16 cellular contexts compared by ENCODE assay signal in the genomic region with DNA sequence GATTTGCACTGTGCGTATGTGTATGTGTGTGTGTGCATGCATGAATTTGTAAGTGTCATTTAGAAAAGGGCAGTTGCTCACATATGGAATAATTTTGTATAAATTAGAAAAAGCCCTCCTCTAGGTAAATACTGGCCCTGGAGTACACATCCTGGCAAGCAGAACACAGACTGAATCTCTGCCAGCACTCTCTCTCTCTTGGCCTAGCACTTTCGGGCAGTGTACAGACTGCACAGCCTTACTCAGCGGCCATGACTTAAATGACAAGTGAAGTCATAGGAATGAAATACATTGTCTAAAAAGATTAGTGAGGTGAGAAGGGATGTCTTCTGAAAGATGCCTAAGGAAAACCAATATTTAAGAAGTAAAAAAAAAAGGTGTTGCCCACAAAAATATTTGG.
DNase-seq lines count a peak whose midpoint lies in the region; ATAC-seq, FAIRE-seq and TF ChIP-seq lines count a peak whose summit lies in the region.
"Had no signal": no experiment of that assay in that cellular context is flagged by ENCODE, and none has a peak within 500 bp of the region (broad histone marks: within the 10 kb centered on the region; RNA-seq: fewer than 3 reads in every experiment).

No MANE protein-coding gene starts in this region.

- H3K36me3 ChIP-seq in right lobe of liver = no peaks in the 10 kb centered on the region
- H3K36me3 ChIP-seq in HepG2 (replicated peaks in 1 of 2; ENCODE audit: control insufficient read depth in 1 of 2, insufficient read depth in 2 of 2, low read length in 2 of 2) = no peaks in the 10 kb centered on the region
- H3K36me3 ChIP-seq in bronchial epithelial cell (ENCODE audit: control insufficient read depth, insufficient read depth, low read length) = no peaks in the 10 kb centered on the region

- no peaks in the 10 kb centered on the region for H3K4me1 ChIP-seq in right lobe of liver
- H3K4me1 ChIP-seq in HepG2 (ENCODE audit: insufficient read depth, low read length) = no peaks in the 10 kb centered on the region

- FAIRE-seq in HepG2 (lab: Jason Lieb, UNC) = no peak
- FAIRE-seq in bronchial epithelial cell (lab: Jason Lieb, UNC) = no peak
- FAIRE-seq: GM12878 had no signal

- H3K27ac ChIP-seq in right lobe of liver (no peak overlapping the region), HepG2 (ENCODE audit: extremely low read length, insufficient read depth, low read length) (no peak overlapping the region)
- H3K27ac ChIP-seq: skin epidermis had no signal

- no peaks in the 10 kb centered on the region for H3K9me3 ChIP-seq in right lobe of liver
- no peaks in the 10 kb centered on the region for H3K9me3 ChIP-seq in HepG2 (ENCODE audit: low read length)

- no TSS peak for BruUV-seq in HepG2 (replicated peaks; lab: Mats Ljungman, UMichigan)

- TF ChIP-seq CTCF in right lobe of liver (IDR thresholded peaks at IDR 0.05) (no peak), HepG2 (CRISPR knock-in tag; IDR thresholded peaks at IDR 0.05) (no peak), bronchial epithelial cell (IDR thresholded peaks at IDR 0.05; ENCODE audit: insufficient read depth, low read length, severe bottlenecking) (no peak)

- intact Hi-C loops in right lobe of liver (cut with DNase I) (no loop called here), HepG2 (cut with micrococcal nuclease; ENCODE audit: unreplicated experiment) (no loop called here)

- CTCF ChIA-PET in HepG2 (lab: Yijun Ruan, JAX; ENCODE audit: low intra/inter-chr PET ratio, low total read pairs) = no interaction called here

- ATAC-seq in right lobe of liver (peak in 3 of 4 donors; percentile 45 to 87 (median 74)), HepG2 (no peak), GM21447 (IDR thresholded peaks at IDR 0.05; ENCODE audit: unreplicated experiment) (no peak), GM19351 (IDR thresholded peaks at IDR 0.05; ENCODE audit: unreplicated experiment) (no peak)

- no peak overlapping the region for H3K4me2 ChIP-seq in HepG2 (ENCODE audit: low read depth, low read length)

- H3K79me2 ChIP-seq in HepG2 (ENCODE audit: insufficient read depth, low read length) = no peaks in the 10 kb centered on the region

- POLR2A ChIA-PET in HepG2 (lab: Yijun Ruan, JAX) = no interaction called here

- DNase-seq in right lobe of liver (peak in 1 of 3 donors; percentile 41), HepG2 (ENCODE audit: low spot score) (no peak), bronchial epithelial cell (ENCODE audit: low read depth) (peak; percentile 55), kidney tubule cell (ENCODE audit: low spot score) (peak; percentile 45), DMS153 treated with DMSO at 0.1 percent for 48 hours (lab: John Stamatoyannopoulos, UW; ENCODE audit: unreplicated experiment) (no peak)
- DNase-seq in activated T-cell treated with anti-CD3 and anti-CD28 coated beads, Interleukin-2, amount 50 U/mL, for 48 hours = no peak
- DNase-seq: activated CD4-positive, alpha-beta T cell treated with anti-CD3 and anti-CD28 coated beads, Interleukin-2, amount 50 U/mL, for 1 hour; activated T-cell treated with anti-CD3 and anti-CD28 coated beads, Interleukin-2, amount 50 U/mL, for 1 hour; CD8-positive, alpha-beta memory T cell; cerebellar nuclear complex; NCI-H187 treated with DMSO at 0.1 percent for 48 hours; nucleus accumbens had no signal

- H3K27me3 ChIP-seq in right lobe of liver (no peaks in the 10 kb centered on the region), HepG2 (ENCODE audit: control insufficient read depth in 1 of 2, insufficient read depth in 2 of 2, low read length in 2 of 2) (no peaks in the 10 kb centered on the region), bronchial epithelial cell (ENCODE audit: control insufficient read depth, insufficient read depth, low read length) (no peaks in the 10 kb centered on the region)

- H2AFZ ChIP-seq in HepG2 (ENCODE audit: low read length) = no peak overlapping the region

- no peaks in the 10 kb centered on the region for H4K20me1 ChIP-seq in HepG2 (ENCODE audit: insufficient read depth, low read length)

- no peak for TF ChIP-seq POLR2A in right lobe of liver (IDR thresholded peaks at IDR 0.05)
- TF ChIP-seq POLR2A in HepG2 (IDR thresholded peaks at IDR 0.05; ENCODE audit: insufficient read depth in 1 of 2, low read depth in 2 of 2, low read length in 2 of 2) = no peak

- WGBS in right lobe of liver (ENCODE audit: insufficient coverage, low coverage, low lambda C conversion rate, missing lambda C conversion rate) = 72% methylated on average over 3 of the region's 3 CpGs
- WGBS in HepG2 (ENCODE audit: low lambda C conversion rate) = 47% methylated on average over 3 of the region's 3 CpGs

- no peak overlapping the region for H3K9ac ChIP-seq in HepG2 (ENCODE audit: insufficient read depth, low read depth, low read length)

- no peak for TF ChIP-seq RAD21 in HepG2 (CRISPR knock-in tag; IDR thresholded peaks at IDR 0.05)

- in situ Hi-C loops in HepG2 (cut with HindIII; ENCODE audit: extremely low pct_ligation_motif_present, low pct_unique_long_range_greater_than_20kb) = no loop called here

- TF ChIP-seq EP300 in HepG2 (IDR thresholded peaks at IDR 0.05; ENCODE audit: low read depth in 2 of 2, low read length in 2 of 2) (no peak), HepG2 (CRISPR knock-in tag; IDR thresholded peaks at IDR 0.05; ENCODE audit: borderline replicate concordance) (no peak)

- H3K4me3 ChIP-seq in right lobe of liver = no peak overlapping the region
- H3K4me3 ChIP-seq in HepG2 (replicated peaks in 1 of 3; ENCODE audit: insufficient read depth in 1 of 3, low read depth in 2 of 3, low read length in 3 of 3) = no peak overlapping the region
- H3K4me3 ChIP-seq in bronchial epithelial cell (ENCODE audit: low read depth, low read length) = no peak overlapping the region
- H3K4me3 ChIP-seq: GM12878, skin epidermis had no signal

TF ChIP-seq in HepG2, 621 proteins besides CTCF, POLR2A, EP300 and RAD21:
- TF ChIP-seq PHF20 (CRISPR knock-in tag; IDR thresholded peaks at IDR 0.05) = no peak

Comparison
In these comparisons a context has a peak if more than half of its experiments do, and no peak if none do; other contexts are left out.
1. ATAC-seq: peak in right lobe of liver (3 of 4); none in HepG2 (single experiment), GM21447 (single experiment) and GM19351 (single experiment).
2. DNase-seq: peak in bronchial epithelial cell (single experiment) and kidney tubule cell (single experiment); none in HepG2 (single experiment), DMS153 treated with DMSO at 0.1 percent for 48 hours (single experiment) and activated T-cell treated with anti-CD3 and anti-CD28 coated beads, Interleukin-2, amount 50 U/mL, for 48 hours (0 of 2).